20 cellular contexts compared by ENCODE assay signal in genomic region chr2:24768601-24769000, GRCh38.
"Had no signal": no experiment of that assay in that cellular context is flagged by ENCODE, and none has a peak within 500 bp of the region (broad histone marks: within the 10 kb centered on the region; RNA-seq: fewer than 3 reads in every experiment).

No MANE protein-coding gene starts in this region.

- ATAC-seq: activated naive CD8-positive, alpha-beta T cell treated with anti-CD3 and anti-CD28 coated beads, Interleukin-2, amount 50 U/mL, for 24 hours; foreskin keratinocyte; left lobe of liver; mucosa of descending colon; naive thymus-derived CD4-positive, alpha-beta T cell; pancreas; stimulated activated memory B cell treated with anti-CD40 and anti-IgM and Interleukin-4, amounts not matched to agents 10 μg/mL and 1 μg/mL and 100 μg/mL, for 72 hours; T-cell had no signal

- H3K36me3 ChIP-seq: colonic mucosa had no signal

- H3K9me3 ChIP-seq: colonic mucosa, esophagus muscularis mucosa, mucosa of descending colon, pancreas, SK-N-SH, tibial nerve had no signal

- DNase-seq: activated CD4-positive, alpha-beta T cell treated with anti-CD3 and anti-CD28 coated beads, Interleukin-2, amount 50 U/mL, for 48 hours; activated naive CD4-positive, alpha-beta T cell treated with anti-CD3 and anti-CD28 coated beads for 36 hours; activated naive CD8-positive, alpha-beta T cell treated with anti-CD3 and anti-CD28 coated beads, Interleukin-2, amount 50 U/mL, for 24 hours; caudate nucleus; colonic mucosa; foreskin keratinocyte; mucosa of descending colon; naive thymus-derived CD4-positive, alpha-beta T cell; pancreas; SK-N-SH; stimulated activated CD4-positive, alpha-beta T cell treated with anti-CD3 and anti-CD28 coated beads, Interleukin-2, amount 100 ng/mL, for 48 hours; T-cell; T1000 had no signal

- H3K9ac ChIP-seq: SK-N-SH had no signal

- H3K9me3 Mint-ChIP-seq: activated naive CD4-positive, alpha-beta T cell treated with anti-CD3 and anti-CD28 coated beads for 36 hours; activated naive CD8-positive, alpha-beta T cell treated with anti-CD3 and anti-CD28 coated beads, Interleukin-2, amount 50 U/mL, for 24 hours; activated T-helper 2 cell treated with anti-CD3 and anti-CD28 coated beads, Interferon-gamma antibody, Interleukin-2, Interleukin-4, amounts not matched to agents 10 μg/mL and 5 μg/mL and 100 μg/mL, durations not matched to agents 14 hours and 24 hours and 36 hours; memory B cell; naive thymus-derived CD4-positive, alpha-beta T cell; stimulated activated memory B cell treated with anti-CD40 and anti-IgM and Interleukin-4, amounts not matched to agents 10 μg/mL and 1 μg/mL and 100 μg/mL, for 72 hours; T-cell had no signal

- H3K27me3 ChIP-seq: colonic mucosa, esophagus muscularis mucosa, foreskin keratinocyte, pancreas, tibial nerve had no signal

- H3K27me3 Mint-ChIP-seq: activated naive CD8-positive, alpha-beta T cell treated with anti-CD3 and anti-CD28 coated beads, Interleukin-2, amount 50 U/mL, for 24 hours; memory B cell; naive thymus-derived CD4-positive, alpha-beta T cell; stimulated activated memory B cell treated with anti-CD40 and anti-IgM and Interleukin-4, amounts not matched to agents 10 μg/mL and 1 μg/mL and 100 μg/mL, for 72 hours; T-cell had no signal

- H3K4me3 ChIP-seq: colonic mucosa, esophagus muscularis mucosa, mucosa of descending colon, pancreas, tibial nerve had no signal

- H3K4me1 Mint-ChIP-seq: stimulated activated memory B cell treated with anti-CD40 and anti-IgM and Interleukin-4, amounts not matched to agents 10 μg/mL and 1 μg/mL and 100 μg/mL, for 72 hours had no signal

- H3K27ac ChIP-seq: colonic mucosa, esophagus muscularis mucosa, foreskin keratinocyte, pancreas, VCaP had no signal

- H3K4me3 Mint-ChIP-seq: activated naive CD4-positive, alpha-beta T cell treated with anti-CD3 and anti-CD28 coated beads for 36 hours; activated naive CD8-positive, alpha-beta T cell treated with anti-CD3 and anti-CD28 coated beads, Interleukin-2, amount 50 U/mL, for 24 hours; memory B cell; naive thymus-derived CD4-positive, alpha-beta T cell; stimulated activated memory B cell treated with anti-CD40 and anti-IgM and Interleukin-4, amounts not matched to agents 10 μg/mL and 1 μg/mL and 100 μg/mL, for 72 hours; T-cell had no signal

- H3K27ac Mint-ChIP-seq: activated naive CD4-positive, alpha-beta T cell treated with anti-CD3 and anti-CD28 coated beads for 36 hours; activated naive CD8-positive, alpha-beta T cell treated with anti-CD3 and anti-CD28 coated beads, Interleukin-2, amount 50 U/mL, for 24 hours; activated T-helper 2 cell treated with anti-CD3 and anti-CD28 coated beads, Interferon-gamma antibody, Interleukin-2, Interleukin-4, amounts not matched to agents 10 μg/mL and 5 μg/mL and 100 μg/mL, durations not matched to agents 14 hours and 24 hours and 36 hours; memory B cell; stimulated activated memory B cell treated with anti-CD40 and anti-IgM and Interleukin-4, amounts not matched to agents 10 μg/mL and 1 μg/mL and 100 μg/mL, for 72 hours; T-cell had no signal

- H3K4me2 ChIP-seq: SK-N-SH had no signal

- H3K4me1 ChIP-seq: colonic mucosa, foreskin keratinocyte, pancreas had no signal
